ENCODE assay signal across 13 cellular contexts in genomic region chr3:100046986-100047385, GRCh38.
DNase-seq lines count a peak whose midpoint lies in the region; ATAC-seq, FAIRE-seq and TF ChIP-seq lines count a peak whose summit lies in the region.
"Had no signal": no experiment of that assay in that cellular context is flagged by ENCODE, and none has a peak within 500 bp of the region (broad histone marks: within the 10 kb centered on the region; RNA-seq: fewer than 3 reads in every experiment).

No MANE protein-coding gene starts in this region.

- H3K9ac ChIP-seq in astrocyte (ENCODE audit: low read length), result peak overlapping the region; percentile 4
- H3K9ac ChIP-seq in muscle layer of colon (ENCODE audit: low read length), result no peak overlapping the region

- no peak overlapping the region for H2AFZ ChIP-seq in astrocyte (ENCODE audit: low read depth, low read length)

- no peak for ATAC-seq in activated naive CD8-positive, alpha-beta T cell treated with anti-CD3 and anti-CD28 coated beads, Interleukin-2, amount 50 U/mL, for 24 hours
- ATAC-seq in stimulated activated naive CD8-positive, alpha-beta T cell treated with anti-CD3 and anti-CD28 coated beads, Interleukin-15, amount 100 ng/mL, for 72 hours, result no peak
- ATAC-seq in activated CD4-positive, alpha-beta T cell treated with anti-CD3 and anti-CD28 coated beads for 36 hours, result no peak

- no peaks in the 10 kb centered on the region for H3K27me3 Mint-ChIP-seq in activated naive CD8-positive, alpha-beta T cell treated with anti-CD3 and anti-CD28 coated beads, Interleukin-2, amount 50 U/mL, for 24 hours
- H3K27me3 Mint-ChIP-seq in activated naive CD8-positive, alpha-beta T cell treated with anti-CD3 and anti-CD28 coated beads for 36 hours, result no peaks in the 10 kb centered on the region
- no peaks in the 10 kb centered on the region for H3K27me3 Mint-ChIP-seq in astrocyte (ENCODE audit: low read depth, unreplicated experiment)
- H3K27me3 Mint-ChIP-seq in type B pancreatic cell, result no peaks in the 10 kb centered on the region
- H3K27me3 Mint-ChIP-seq in stimulated activated naive CD8-positive, alpha-beta T cell treated with anti-CD3 and anti-CD28 coated beads, Interleukin-15, amount 100 ng/mL, for 72 hours, result no peaks in the 10 kb centered on the region
- H3K27me3 Mint-ChIP-seq in activated CD4-positive, alpha-beta T cell treated with anti-CD3 and anti-CD28 coated beads for 36 hours, result no peaks in the 10 kb centered on the region
- no peaks in the 10 kb centered on the region for H3K27me3 Mint-ChIP-seq in T-helper 2 cell treated with Interferon-gamma antibody and Interleukin-4, amounts not matched to agents 5 μg/mL and 100 μg/mL, for 36 hours (ENCODE audit: low read depth)
- H3K27me3 Mint-ChIP-seq: central memory CD8-positive, alpha-beta T cell had no signal

- H3K9me3 ChIP-seq in astrocyte (ENCODE audit: insufficient read depth, low read depth, low read length) (no peaks in the 10 kb centered on the region), muscle layer of colon (ENCODE audit: low read length) (no peaks in the 10 kb centered on the region)

- H4K20me1 ChIP-seq in astrocyte (ENCODE audit: insufficient read depth, low read length), result no peaks in the 10 kb centered on the region

- CTCF ChIA-PET in activated CD4-positive, alpha-beta T cell treated with anti-CD3 and anti-CD28 coated beads for 36 hours (lab: Charles Lee), result interaction anchor here (1.2 kb wide), 1 partner anchor 191 kb away, joined by 3 read pairs; no protein-coding TSS in a partner anchor

- TF ChIP-seq CTCF in astrocyte (IDR thresholded peaks at IDR 0.05; ENCODE audit: insufficient read depth, low read depth, low read length) (no peak), type B pancreatic cell (conservative IDR thresholded peaks at IDR 0.05) (no peak)

- intact Hi-C loops in activated CD4-positive, alpha-beta T cell treated with anti-CD3 and anti-CD28 coated beads for 36 hours (cut with DNase I, micrococcal nuclease), result no loop called here

- H3K27ac ChIP-seq in astrocyte (ENCODE audit: low read depth, low read length) (peak overlapping the region; percentile 62), muscle layer of colon (ENCODE audit: low read depth, low read length) (peak overlapping the region; percentile 75)

- no peaks in the 10 kb centered on the region for H3K27me3 ChIP-seq in astrocyte (ENCODE audit: insufficient read depth, low read length)
- H3K27me3 ChIP-seq in muscle layer of colon (ENCODE audit: control insufficient read depth in 1 of 2, insufficient read depth in 2 of 2, low read length in 2 of 2), result no peaks in the 10 kb centered on the region

- peaks cover 45% of the 10 kb centered on the region for H3K4me1 ChIP-seq in astrocyte (ENCODE audit: insufficient read depth, low read length)
- H3K4me1 ChIP-seq in muscle layer of colon (ENCODE audit: insufficient read depth, low read length), result peaks cover 41% of the 10 kb centered on the region

- DNase-seq in activated naive CD8-positive, alpha-beta T cell treated with anti-CD3 and anti-CD28 coated beads, Interleukin-2, amount 50 U/mL, for 24 hours, result no peak
- DNase-seq in activated naive CD8-positive, alpha-beta T cell treated with anti-CD3 and anti-CD28 coated beads for 36 hours, result no peak
- no peak for DNase-seq in astrocyte (ENCODE audit: low read depth)
- no peak for DNase-seq in type B pancreatic cell (ENCODE audit: extremely low spot score, unreplicated experiment)
- no peak for DNase-seq in stimulated activated naive CD8-positive, alpha-beta T cell treated with anti-CD3 and anti-CD28 coated beads, Interleukin-15, amount 100 ng/mL, for 72 hours
- DNase-seq in activated CD4-positive, alpha-beta T cell treated with anti-CD3 and anti-CD28 coated beads for 36 hours, result no peak
- no peak for DNase-seq in T-helper 2 cell treated with Interferon-gamma antibody and Interleukin-4, amounts not matched to agents 5 μg/mL and 100 μg/mL, for 36 hours (ENCODE audit: low spot score)
- DNase-seq: DND-41, NCI-H1694, right cardiac atrium had no signal

- no peaks in the 10 kb centered on the region for H3K9me3 Mint-ChIP-seq in activated naive CD8-positive, alpha-beta T cell treated with anti-CD3 and anti-CD28 coated beads, Interleukin-2, amount 50 U/mL, for 24 hours
- no peaks in the 10 kb centered on the region for H3K9me3 Mint-ChIP-seq in activated naive CD8-positive, alpha-beta T cell treated with anti-CD3 and anti-CD28 coated beads for 36 hours
- H3K9me3 Mint-ChIP-seq in astrocyte (ENCODE audit: unreplicated experiment) (no peaks in the 10 kb centered on the region), type B pancreatic cell (no peaks in the 10 kb centered on the region)
- H3K9me3 Mint-ChIP-seq in stimulated activated naive CD8-positive, alpha-beta T cell treated with anti-CD3 and anti-CD28 coated beads, Interleukin-15, amount 100 ng/mL, for 72 hours, result no peaks in the 10 kb centered on the region
- H3K9me3 Mint-ChIP-seq in activated CD4-positive, alpha-beta T cell treated with anti-CD3 and anti-CD28 coated beads for 36 hours (ENCODE audit: low read depth), result no peaks in the 10 kb centered on the region
- H3K9me3 Mint-ChIP-seq in T-helper 2 cell treated with Interferon-gamma antibody and Interleukin-4, amounts not matched to agents 5 μg/mL and 100 μg/mL, for 36 hours, result no peaks in the 10 kb centered on the region
- H3K9me3 Mint-ChIP-seq: central memory CD8-positive, alpha-beta T cell had no signal

- H3K4me2 ChIP-seq in astrocyte (ENCODE audit: low read length), result peak overlapping the region; percentile 39

- no peaks in the 10 kb centered on the region for H3K79me2 ChIP-seq in astrocyte (ENCODE audit: insufficient read depth, low read length)

- H3K4me3 Mint-ChIP-seq in activated naive CD8-positive, alpha-beta T cell treated with anti-CD3 and anti-CD28 coated beads, Interleukin-2, amount 50 U/mL, for 24 hours, result peak overlapping the region; percentile 21
- H3K4me3 Mint-ChIP-seq in activated naive CD8-positive, alpha-beta T cell treated with anti-CD3 and anti-CD28 coated beads for 36 hours, result no peak overlapping the region
- H3K4me3 Mint-ChIP-seq in astrocyte (ENCODE audit: unreplicated experiment) (no peak overlapping the region), type B pancreatic cell (no peak overlapping the region)
- H3K4me3 Mint-ChIP-seq in stimulated activated naive CD8-positive, alpha-beta T cell treated with anti-CD3 and anti-CD28 coated beads, Interleukin-15, amount 100 ng/mL, for 72 hours, result peak overlapping the region in 1 of 2 donors; percentile 59
- no peak overlapping the region for H3K4me3 Mint-ChIP-seq in activated CD4-positive, alpha-beta T cell treated with anti-CD3 and anti-CD28 coated beads for 36 hours
- no peak overlapping the region for H3K4me3 Mint-ChIP-seq in T-helper 2 cell treated with Interferon-gamma antibody and Interleukin-4, amounts not matched to agents 5 μg/mL and 100 μg/mL, for 36 hours
- H3K4me3 Mint-ChIP-seq: central memory CD8-positive, alpha-beta T cell had no signal

- H3K36me3 Mint-ChIP-seq in activated naive CD8-positive, alpha-beta T cell treated with anti-CD3 and anti-CD28 coated beads, Interleukin-2, amount 50 U/mL, for 24 hours (ENCODE audit: low read depth), result peaks cover 4% of the 10 kb centered on the region
- peaks cover 6% of the 10 kb centered on the region for H3K36me3 Mint-ChIP-seq in activated naive CD8-positive, alpha-beta T cell treated with anti-CD3 and anti-CD28 coated beads for 36 hours
- H3K36me3 Mint-ChIP-seq in astrocyte (ENCODE audit: low read depth, unreplicated experiment) (no peaks in the 10 kb centered on the region), type B pancreatic cell (no peaks in the 10 kb centered on the region)
- H3K36me3 Mint-ChIP-seq in activated CD4-positive, alpha-beta T cell treated with anti-CD3 and anti-CD28 coated beads for 36 hours (ENCODE audit: low read depth), result no peaks in the 10 kb centered on the region
- H3K36me3 Mint-ChIP-seq in T-helper 2 cell treated with Interferon-gamma antibody and Interleukin-4, amounts not matched to agents 5 μg/mL and 100 μg/mL, for 36 hours (ENCODE audit: low read depth), result no peaks in the 10 kb centered on the region

- H3K36me3 ChIP-seq in astrocyte (ENCODE audit: insufficient read depth, low read length) (no peaks in the 10 kb centered on the region), muscle layer of colon (ENCODE audit: insufficient read depth, low read length) (no peaks in the 10 kb centered on the region)

- no peak overlapping the region for H3K4me3 ChIP-seq in astrocyte (ENCODE audit: insufficient read depth, low read depth, low read length)
- no peak overlapping the region for H3K4me3 ChIP-seq in muscle layer of colon (ENCODE audit: low read depth in 1 of 2, low read length in 2 of 2)

- H3K27ac Mint-ChIP-seq in activated naive CD8-positive, alpha-beta T cell treated with anti-CD3 and anti-CD28 coated beads, Interleukin-2, amount 50 U/mL, for 24 hours, result peak overlapping the region; percentile 30
- no peak overlapping the region for H3K27ac Mint-ChIP-seq in activated naive CD8-positive, alpha-beta T cell treated with anti-CD3 and anti-CD28 coated beads for 36 hours
- H3K27ac Mint-ChIP-seq in astrocyte (ENCODE audit: unreplicated experiment) (peak overlapping the region; percentile 93), type B pancreatic cell (peak overlapping the region; percentile 52)
- no peak overlapping the region for H3K27ac Mint-ChIP-seq in stimulated activated naive CD8-positive, alpha-beta T cell treated with anti-CD3 and anti-CD28 coated beads, Interleukin-15, amount 100 ng/mL, for 72 hours
- H3K27ac Mint-ChIP-seq in activated CD4-positive, alpha-beta T cell treated with anti-CD3 and anti-CD28 coated beads for 36 hours, result no peak overlapping the region
- H3K27ac Mint-ChIP-seq in T-helper 2 cell treated with Interferon-gamma antibody and Interleukin-4, amounts not matched to agents 5 μg/mL and 100 μg/mL, for 36 hours, result no peak overlapping the region

- POLR2A ChIA-PET in activated CD4-positive, alpha-beta T cell treated with anti-CD3 and anti-CD28 coated beads for 36 hours (lab: Charles Lee), result no interaction called here

- peak; percentile 87 for FAIRE-seq in astrocyte (lab: Jason Lieb, UNC)
- FAIRE-seq: A204.1 had no signal

- H3K4me1 Mint-ChIP-seq in activated naive CD8-positive, alpha-beta T cell treated with anti-CD3 and anti-CD28 coated beads, Interleukin-2, amount 50 U/mL, for 24 hours, result peaks cover 34% of the 10 kb centered on the region
- H3K4me1 Mint-ChIP-seq in activated naive CD8-positive, alpha-beta T cell treated with anti-CD3 and anti-CD28 coated beads for 36 hours, result peaks cover 14% of the 10 kb centered on the region
- peaks cover 60% of the 10 kb centered on the region for H3K4me1 Mint-ChIP-seq in astrocyte (ENCODE audit: low read depth, unreplicated experiment)
- H3K4me1 Mint-ChIP-seq in type B pancreatic cell (ENCODE audit: unreplicated experiment), result peaks cover 28% of the 10 kb centered on the region
- H3K4me1 Mint-ChIP-seq in stimulated activated naive CD8-positive, alpha-beta T cell treated with anti-CD3 and anti-CD28 coated beads, Interleukin-15, amount 100 ng/mL, for 72 hours, result peaks cover 20% of the 10 kb centered on the region
- H3K4me1 Mint-ChIP-seq in activated CD4-positive, alpha-beta T cell treated with anti-CD3 and anti-CD28 coated beads for 36 hours, result peaks cover 10% of the 10 kb centered on the region
- peaks cover 9% of the 10 kb centered on the region for H3K4me1 Mint-ChIP-seq in T-helper 2 cell treated with Interferon-gamma antibody and Interleukin-4, amounts not matched to agents 5 μg/mL and 100 μg/mL, for 36 hours (ENCODE audit: low read depth)

Comparison
In these comparisons a context has a peak if more than half of its experiments do, and no peak if none do; other contexts are left out.
1. H3K27ac Mint-ChIP-seq: peak in activated naive CD8-positive, alpha-beta T cell treated with anti-CD3 and anti-CD28 coated beads, Interleukin-2, amount 50 U/mL, for 24 hours (single experiment), astrocyte (single experiment) and type B pancreatic cell (single experiment); none in activated naive CD8-positive, alpha-beta T cell treated with anti-CD3 and anti-CD28 coated beads for 36 hours (single experiment), stimulated activated naive CD8-positive, alpha-beta T cell treated with anti-CD3 and anti-CD28 coated beads, Interleukin-15, amount 100 ng/mL, for 72 hours (0 of 2), activated CD4-positive, alpha-beta T cell treated with anti-CD3 and anti-CD28 coated beads for 36 hours (single experiment) and T-helper 2 cell treated with Interferon-gamma antibody and Interleukin-4, amounts not matched to agents 5 μg/mL and 100 μg/mL, for 36 hours (single experiment).